ENCODE assay signal across 1 cellular context in the genomic region with DNA sequence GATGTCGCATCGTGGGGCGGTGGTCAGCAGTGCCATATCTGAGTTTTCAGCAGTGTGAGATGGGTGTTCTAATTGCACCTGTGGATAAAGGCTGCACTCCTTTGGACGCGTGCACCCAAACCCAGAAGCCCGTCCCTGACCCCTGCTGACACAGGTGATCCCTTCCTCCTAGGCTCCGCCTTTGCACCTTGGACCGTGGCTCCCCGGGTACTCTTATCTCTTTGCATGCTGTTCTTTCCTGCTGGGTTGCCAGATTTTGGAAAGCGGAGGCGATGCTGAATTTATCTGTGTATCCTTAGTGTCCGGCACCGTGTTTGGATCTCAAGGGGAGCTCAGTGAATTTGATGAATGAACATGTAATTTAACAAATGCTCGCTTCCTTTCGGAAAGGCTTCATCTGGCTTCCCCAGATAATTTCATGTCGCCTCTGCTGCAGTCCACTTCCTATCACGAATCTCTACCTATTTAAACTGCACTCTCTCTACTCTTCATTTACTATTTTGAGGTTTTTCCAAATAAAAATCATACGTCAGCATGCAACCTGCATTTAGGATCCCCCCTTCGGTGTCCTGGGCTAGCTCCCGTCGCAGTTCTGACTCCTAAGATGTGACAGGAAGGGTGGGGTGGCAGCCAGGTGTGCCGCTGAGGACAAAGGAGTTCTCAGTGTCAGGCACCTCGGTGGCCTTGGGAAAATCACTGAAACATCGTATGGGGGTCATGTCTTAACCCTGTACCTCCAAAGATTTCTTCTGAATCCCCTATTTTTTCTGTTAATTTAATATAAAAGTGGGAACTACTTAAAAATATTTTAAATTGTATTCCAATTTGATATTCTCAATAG.
TF ChIP-seq lines count a peak whose summit lies in the region.

No MANE protein-coding gene starts in this region.

TF ChIP-seq in HepG2, 621 proteins besides CTCF, POLR2A, EP300 and RAD21 (continued from another document and continues in another):
- TF ChIP-seq ESRRA (CRISPR knock-in tag; IDR thresholded peaks at IDR 0.05; ENCODE audit: low read depth), result peak; percentile 79; the same call in 1 of the 2 replicates
- no peak for TF ChIP-seq ZNF7 (CRISPR knock-in tag; IDR thresholded peaks at IDR 0.05)
- TF ChIP-seq PITX1 (CRISPR knock-in tag; IDR thresholded peaks at IDR 0.05), result peak; percentile 79
- 0 out of 2 replicates have a peak, but pooled peaks have one; percentile 11 for TF ChIP-seq ZNF431 (CRISPR knock-in tag; IDR thresholded peaks at IDR 0.05; ENCODE audit: borderline replicate concordance, low read depth)
- TF ChIP-seq CREB1 (IDR thresholded peaks at IDR 0.05), result no peak
- TF ChIP-seq CREB1 (CRISPR knock-in tag; IDR thresholded peaks at IDR 0.05), result 0 out of 2 replicates have a peak, but pooled peaks have one; percentile 36
- peak; percentile 84 for TF ChIP-seq RXRA (CRISPR knock-in tag; IDR thresholded peaks at IDR 0.05)
- peak; percentile 93 for TF ChIP-seq NR2F6 (IDR thresholded peaks at IDR 0.05)
- TF ChIP-seq NR2F6 (CRISPR knock-in tag; IDR thresholded peaks at IDR 0.05), result peak; percentile 94
- TF ChIP-seq SALL2 (CRISPR knock-in tag; IDR thresholded peaks at IDR 0.05), result no peak
- 0 out of 2 replicates have a peak, but pooled peaks have one; percentile 12 for TF ChIP-seq ZC3H13 (CRISPR knock-in tag; IDR thresholded peaks at IDR 0.05)
- TF ChIP-seq, protein P1, sequence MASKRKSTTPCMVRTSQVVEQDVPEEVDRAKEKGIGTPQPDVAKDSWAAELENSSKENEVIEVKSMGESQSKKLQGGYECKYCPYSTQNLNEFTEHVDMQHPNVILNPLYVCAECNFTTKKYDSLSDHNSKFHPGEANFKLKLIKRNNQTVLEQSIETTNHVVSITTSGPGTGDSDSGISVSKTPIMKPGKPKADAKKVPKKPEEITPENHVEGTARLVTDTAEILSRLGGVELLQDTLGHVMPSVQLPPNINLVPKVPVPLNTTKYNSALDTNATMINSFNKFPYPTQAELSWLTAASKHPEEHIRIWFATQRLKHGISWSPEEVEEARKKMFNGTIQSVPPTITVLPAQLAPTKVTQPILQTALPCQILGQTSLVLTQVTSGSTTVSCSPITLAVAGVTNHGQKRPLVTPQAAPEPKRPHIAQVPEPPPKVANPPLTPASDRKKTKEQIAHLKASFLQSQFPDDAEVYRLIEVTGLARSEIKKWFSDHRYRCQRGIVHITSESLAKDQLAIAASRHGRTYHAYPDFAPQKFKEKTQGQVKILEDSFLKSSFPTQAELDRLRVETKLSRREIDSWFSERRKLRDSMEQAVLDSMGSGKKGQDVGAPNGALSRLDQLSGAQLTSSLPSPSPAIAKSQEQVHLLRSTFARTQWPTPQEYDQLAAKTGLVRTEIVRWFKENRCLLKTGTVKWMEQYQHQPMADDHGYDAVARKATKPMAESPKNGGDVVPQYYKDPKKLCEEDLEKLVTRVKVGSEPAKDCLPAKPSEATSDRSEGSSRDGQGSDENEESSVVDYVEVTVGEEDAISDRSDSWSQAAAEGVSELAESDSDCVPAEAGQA (IDR thresholded peaks at IDR 0.05; ENCODE audit: low read depth), result no peak
- TF ChIP-seq, protein P1 (CRISPR knock-in tag; IDR thresholded peaks at IDR 0.05; ENCODE audit: borderline replicate concordance), result no peak
- TF ChIP-seq, protein P2, sequence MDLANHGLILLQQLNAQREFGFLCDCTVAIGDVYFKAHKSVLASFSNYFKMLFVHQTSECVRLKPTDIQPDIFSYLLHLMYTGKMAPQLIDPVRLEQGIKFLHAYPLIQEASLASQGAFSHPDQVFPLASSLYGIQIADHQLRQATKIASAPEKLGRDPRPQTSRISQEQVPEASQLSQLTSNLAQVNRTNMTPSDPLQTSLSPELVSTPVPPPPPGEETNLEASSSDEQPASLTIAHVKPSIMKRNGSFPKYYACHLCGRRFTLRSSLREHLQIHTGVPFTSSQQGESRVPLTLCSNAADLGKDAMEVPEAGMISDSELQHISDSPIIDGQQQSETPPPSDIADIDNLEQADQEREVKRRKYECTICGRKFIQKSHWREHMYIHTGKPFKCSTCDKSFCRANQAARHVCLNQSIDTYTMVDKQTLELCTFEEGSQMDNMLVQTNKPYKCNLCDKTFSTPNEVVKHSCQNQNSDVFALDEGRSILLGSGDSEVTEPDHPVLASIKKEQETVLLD (CRISPR knock-in tag; IDR thresholded peaks at IDR 0.05; ENCODE audit: low read depth), result 0 out of 2 replicates have a peak, but pooled peaks have one; percentile 10
- 0 out of 2 replicates have a peak, but pooled peaks have one; percentile 8 for TF ChIP-seq ZNF136 (CRISPR knock-in tag; IDR thresholded peaks at IDR 0.05; ENCODE audit: low read depth)
- peak; percentile 39; the same call in 1 of the 2 replicates for TF ChIP-seq TGIF2 (CRISPR knock-in tag; IDR thresholded peaks at IDR 0.05)
- TF ChIP-seq, protein P3, sequence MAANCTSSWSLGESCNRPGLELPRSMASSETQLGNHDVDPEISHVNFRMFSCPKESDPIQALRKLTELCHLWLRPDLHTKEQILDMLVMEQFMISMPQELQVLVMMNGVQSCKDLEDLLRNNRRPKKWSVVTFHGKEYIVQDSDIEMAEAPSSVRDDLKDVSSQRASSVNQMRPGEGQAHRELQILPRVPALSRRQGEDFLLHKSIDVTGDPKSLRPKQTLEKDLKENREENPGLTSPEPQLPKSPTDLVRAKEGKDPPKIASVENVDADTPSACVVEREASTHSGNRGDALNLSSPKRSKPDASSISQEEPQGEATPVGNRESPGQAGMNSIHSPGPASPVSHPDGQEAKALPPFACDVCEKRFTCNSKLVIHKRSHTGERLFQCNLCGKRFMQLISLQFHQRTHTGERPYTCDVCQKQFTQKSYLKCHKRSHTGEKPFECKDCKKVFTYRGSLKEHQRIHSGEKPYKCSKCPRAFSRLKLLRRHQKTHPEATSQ (CRISPR knock-in tag; IDR thresholded peaks at IDR 0.05; ENCODE audit: borderline replicate concordance), result no peak
- TF ChIP-seq SOX13 (IDR thresholded peaks at IDR 0.05), result no peak
- peak in 1 of 2 experiments; percentile 22; a peak in 1 of 4 replicates for TF ChIP-seq SOX13 (CRISPR knock-in tag; conservative IDR thresholded peaks at IDR 0.05 in 1 of 2, IDR thresholded peaks at IDR 0.05 in 1 of 2)
- TF ChIP-seq ZNF776 (CRISPR knock-in tag; IDR thresholded peaks at IDR 0.05), result no peak
- TF ChIP-seq, protein P4, sequence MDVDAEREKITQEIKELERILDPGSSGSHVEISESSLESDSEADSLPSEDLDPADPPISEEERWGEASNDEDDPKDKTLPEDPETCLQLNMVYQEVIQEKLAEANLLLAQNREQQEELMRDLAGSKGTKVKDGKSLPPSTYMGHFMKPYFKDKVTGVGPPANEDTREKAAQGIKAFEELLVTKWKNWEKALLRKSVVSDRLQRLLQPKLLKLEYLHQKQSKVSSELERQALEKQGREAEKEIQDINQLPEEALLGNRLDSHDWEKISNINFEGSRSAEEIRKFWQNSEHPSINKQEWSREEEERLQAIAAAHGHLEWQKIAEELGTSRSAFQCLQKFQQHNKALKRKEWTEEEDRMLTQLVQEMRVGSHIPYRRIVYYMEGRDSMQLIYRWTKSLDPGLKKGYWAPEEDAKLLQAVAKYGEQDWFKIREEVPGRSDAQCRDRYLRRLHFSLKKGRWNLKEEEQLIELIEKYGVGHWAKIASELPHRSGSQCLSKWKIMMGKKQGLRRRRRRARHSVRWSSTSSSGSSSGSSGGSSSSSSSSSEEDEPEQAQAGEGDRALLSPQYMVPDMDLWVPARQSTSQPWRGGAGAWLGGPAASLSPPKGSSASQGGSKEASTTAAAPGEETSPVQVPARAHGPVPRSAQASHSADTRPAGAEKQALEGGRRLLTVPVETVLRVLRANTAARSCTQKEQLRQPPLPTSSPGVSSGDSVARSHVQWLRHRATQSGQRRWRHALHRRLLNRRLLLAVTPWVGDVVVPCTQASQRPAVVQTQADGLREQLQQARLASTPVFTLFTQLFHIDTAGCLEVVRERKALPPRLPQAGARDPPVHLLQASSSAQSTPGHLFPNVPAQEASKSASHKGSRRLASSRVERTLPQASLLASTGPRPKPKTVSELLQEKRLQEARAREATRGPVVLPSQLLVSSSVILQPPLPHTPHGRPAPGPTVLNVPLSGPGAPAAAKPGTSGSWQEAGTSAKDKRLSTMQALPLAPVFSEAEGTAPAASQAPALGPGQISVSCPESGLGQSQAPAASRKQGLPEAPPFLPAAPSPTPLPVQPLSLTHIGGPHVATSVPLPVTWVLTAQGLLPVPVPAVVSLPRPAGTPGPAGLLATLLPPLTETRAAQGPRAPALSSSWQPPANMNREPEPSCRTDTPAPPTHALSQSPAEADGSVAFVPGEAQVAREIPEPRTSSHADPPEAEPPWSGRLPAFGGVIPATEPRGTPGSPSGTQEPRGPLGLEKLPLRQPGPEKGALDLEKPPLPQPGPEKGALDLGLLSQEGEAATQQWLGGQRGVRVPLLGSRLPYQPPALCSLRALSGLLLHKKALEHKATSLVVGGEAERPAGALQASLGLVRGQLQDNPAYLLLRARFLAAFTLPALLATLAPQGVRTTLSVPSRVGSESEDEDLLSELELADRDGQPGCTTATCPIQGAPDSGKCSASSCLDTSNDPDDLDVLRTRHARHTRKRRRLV (CRISPR knock-in tag; IDR thresholded peaks at IDR 0.05), result no peak
- TF ChIP-seq, protein P5, sequence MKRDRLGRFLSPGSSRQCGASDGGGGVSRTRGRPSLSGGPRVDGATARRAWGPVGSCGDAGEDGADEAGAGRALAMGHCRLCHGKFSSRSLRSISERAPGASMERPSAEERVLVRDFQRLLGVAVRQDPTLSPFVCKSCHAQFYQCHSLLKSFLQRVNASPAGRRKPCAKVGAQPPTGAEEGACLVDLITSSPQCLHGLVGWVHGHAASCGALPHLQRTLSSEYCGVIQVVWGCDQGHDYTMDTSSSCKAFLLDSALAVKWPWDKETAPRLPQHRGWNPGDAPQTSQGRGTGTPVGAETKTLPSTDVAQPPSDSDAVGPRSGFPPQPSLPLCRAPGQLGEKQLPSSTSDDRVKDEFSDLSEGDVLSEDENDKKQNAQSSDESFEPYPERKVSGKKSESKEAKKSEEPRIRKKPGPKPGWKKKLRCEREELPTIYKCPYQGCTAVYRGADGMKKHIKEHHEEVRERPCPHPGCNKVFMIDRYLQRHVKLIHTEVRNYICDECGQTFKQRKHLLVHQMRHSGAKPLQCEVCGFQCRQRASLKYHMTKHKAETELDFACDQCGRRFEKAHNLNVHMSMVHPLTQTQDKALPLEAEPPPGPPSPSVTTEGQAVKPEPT (CRISPR knock-in tag; IDR thresholded peaks at IDR 0.05; ENCODE audit: low read depth), result no peak
- TF ChIP-seq ELF3 (CRISPR knock-in tag; IDR thresholded peaks at IDR 0.05), result peak; percentile 45; the same call in 1 of the 2 replicates
- peak; percentile 81 for TF ChIP-seq NR2F2 (IDR thresholded peaks at IDR 0.05; ENCODE audit: borderline replicate concordance, low read depth)
- 0 out of 2 replicates have a peak, but pooled peaks have one; percentile 38 for TF ChIP-seq ZNF589 (CRISPR knock-in tag; conservative IDR thresholded peaks at IDR 0.05)
- peak; percentile 47; the same call in 1 of the 2 replicates for TF ChIP-seq CREM (IDR thresholded peaks at IDR 0.05)
- no peak for TF ChIP-seq CREM (CRISPR knock-in tag; IDR thresholded peaks at IDR 0.05)
- TF ChIP-seq HNF4G (IDR thresholded peaks at IDR 0.05; ENCODE audit: borderline replicate concordance, low read depth, low read length), result peak; percentile 70
- 0 out of 2 replicates have a peak, but pooled peaks have one; percentile 45 for TF ChIP-seq HNF4G (CRISPR knock-in tag; IDR thresholded peaks at IDR 0.05; ENCODE audit: borderline replicate concordance, low read depth)
- no peak for TF ChIP-seq PHF5A (CRISPR knock-in tag; IDR thresholded peaks at IDR 0.05; ENCODE audit: low read depth, unreplicated experiment)
- TF ChIP-seq ZMYM3 (CRISPR knock-in tag; IDR thresholded peaks at IDR 0.05), result peak; percentile 77
- TF ChIP-seq SMAD1 (CRISPR knock-in tag; IDR thresholded peaks at IDR 0.05; ENCODE audit: borderline replicate concordance, low read depth), result no peak
- TF ChIP-seq GATAD2A (CRISPR knock-in tag; IDR thresholded peaks at IDR 0.05), result peak; percentile 69
- TF ChIP-seq SP4 (CRISPR knock-in tag; IDR thresholded peaks at IDR 0.05), result peak; percentile 68; the same call in 1 of the 2 replicates
- TF ChIP-seq, protein P6, sequence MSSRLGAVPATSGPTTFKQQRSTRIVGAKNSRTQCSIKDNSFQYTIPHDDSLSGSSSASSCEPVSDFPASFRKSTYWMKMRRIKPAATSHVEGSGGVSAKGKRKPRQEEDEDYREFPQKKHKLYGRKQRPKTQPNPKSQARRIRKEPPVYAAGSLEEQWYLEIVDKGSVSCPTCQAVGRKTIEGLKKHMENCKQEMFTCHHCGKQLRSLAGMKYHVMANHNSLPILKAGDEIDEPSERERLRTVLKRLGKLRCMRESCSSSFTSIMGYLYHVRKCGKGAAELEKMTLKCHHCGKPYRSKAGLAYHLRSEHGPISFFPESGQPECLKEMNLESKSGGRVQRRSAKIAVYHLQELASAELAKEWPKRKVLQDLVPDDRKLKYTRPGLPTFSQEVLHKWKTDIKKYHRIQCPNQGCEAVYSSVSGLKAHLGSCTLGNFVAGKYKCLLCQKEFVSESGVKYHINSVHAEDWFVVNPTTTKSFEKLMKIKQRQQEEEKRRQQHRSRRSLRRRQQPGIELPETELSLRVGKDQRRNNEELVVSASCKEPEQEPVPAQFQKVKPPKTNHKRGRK (CRISPR knock-in tag; IDR thresholded peaks at IDR 0.05), result peak; percentile 68; the same call in 1 of the 2 replicates
- no peak; the same call in 1 of the 2 replicates for TF ChIP-seq ZNF225 (CRISPR knock-in tag; IDR thresholded peaks at IDR 0.05)
- TF ChIP-seq MXD4 (CRISPR knock-in tag; IDR thresholded peaks at IDR 0.05), result 0 out of 2 replicates have a peak, but pooled peaks have one; percentile 2
- peak; percentile 63; the same call in 1 of the 2 replicates for TF ChIP-seq RXRB (CRISPR knock-in tag; IDR thresholded peaks at IDR 0.05; ENCODE audit: borderline replicate concordance)
- TF ChIP-seq ZNF772 (CRISPR knock-in tag; IDR thresholded peaks at IDR 0.05), result no peak
- no peak for TF ChIP-seq ZNF530 (CRISPR knock-in tag; IDR thresholded peaks at IDR 0.05; ENCODE audit: low read depth)
- TF ChIP-seq, protein P7, sequence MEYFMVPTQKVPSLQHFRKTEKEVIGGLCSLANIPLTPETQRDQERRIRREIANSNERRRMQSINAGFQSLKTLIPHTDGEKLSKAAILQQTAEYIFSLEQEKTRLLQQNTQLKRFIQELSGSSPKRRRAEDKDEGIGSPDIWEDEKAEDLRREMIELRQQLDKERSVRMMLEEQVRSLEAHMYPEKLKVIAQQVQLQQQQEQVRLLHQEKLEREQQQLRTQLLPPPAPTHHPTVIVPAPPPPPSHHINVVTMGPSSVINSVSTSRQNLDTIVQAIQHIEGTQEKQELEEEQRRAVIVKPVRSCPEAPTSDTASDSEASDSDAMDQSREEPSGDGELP (IDR thresholded peaks at IDR 0.05; ENCODE audit: borderline replicate concordance, low read depth), result peak; percentile 76
- peak; percentile 82 for TF ChIP-seq PHF21A (CRISPR knock-in tag; IDR thresholded peaks at IDR 0.05)
